ENCODE assay signal across 21 cellular contexts in genomic region chr11:44805596-44805995, GRCh38.
DNase-seq lines count a peak whose midpoint lies in the region; TF ChIP-seq lines count a peak whose summit lies in the region.
"Had no signal": no experiment of that assay in that cellular context is flagged by ENCODE, and none has a peak within 500 bp of the region (broad histone marks: within the 10 kb centered on the region; RNA-seq: fewer than 3 reads in every experiment).

No MANE protein-coding gene starts in this region.

- no peak overlapping the region for H3K9ac ChIP-seq in mesenchymal stem cell (ENCODE audit: low read length)

- no peaks in the 10 kb centered on the region for H3K9me3 ChIP-seq in mesenchymal stem cell (ENCODE audit: control insufficient read depth, low read length)
- no peaks in the 10 kb centered on the region for H3K9me3 ChIP-seq in tibial artery
- H3K9me3 ChIP-seq: psoas muscle had no signal

- H2BK12ac ChIP-seq in mesenchymal stem cell (ENCODE audit: low read length in 2 of 2) = no peak overlapping the region

- no peak overlapping the region for H3K14ac ChIP-seq in mesenchymal stem cell (ENCODE audit: low read length in 2 of 2)

- no peak for TF ChIP-seq CTCF in tibial artery (IDR thresholded peaks at IDR 0.05)

- DNase-seq in GM03348 (ENCODE audit: low spot score) = peak; percentile 35
- DNase-seq in SW480 (ENCODE audit: low spot score) = peak; percentile 17
- DNase-seq in mesenchymal stem cell = peak; percentile 36
- no peak for DNase-seq in tibial artery
- DNase-seq in DMS153 (lab: John Stamatoyannopoulos, UW) = no peak
- DNase-seq in HPDE6-E6E7 (ENCODE audit: extremely low spot score) = no peak
- no peak for DNase-seq in RKO (ENCODE audit: low spot score)
- DNase-seq: activated CD4-positive, alpha-beta T cell treated with anti-CD3 and anti-CD28 coated beads, Interleukin-2, amount 50 U/mL, for 4 hours; activated naive CD4-positive, alpha-beta T cell treated with Interleukin-2 at 50 U/mL for 16 hours; activated T-cell treated with anti-CD3 and anti-CD28 coated beads for 4 hours; anterior cingulate cortex; cerebellar nuclear complex; hypothalamus; NCI-H1417; NCI-H748 treated with DMSO at 0.1 percent for 48 hours; OCI-M1; psoas muscle; SHP77 treated with DMSO at 0.1 percent for 48 hours; stimulated activated CD4-positive, alpha-beta T cell treated with anti-CD3 and anti-CD28 coated beads, Interleukin-12 subunit alpha, Interleukin-12 subunit beta, amount 100 ng/mL, for 4 hours; T-helper 2 cell; WERI-Rb-1 had no signal

- H3K4me3 ChIP-seq in mesenchymal stem cell (ENCODE audit: insufficient read depth in 1 of 2, low read depth in 1 of 2, low read length in 2 of 2) = no peak overlapping the region
- no peak overlapping the region for H3K4me3 ChIP-seq in tibial artery
- H3K4me3 ChIP-seq: psoas muscle had no signal

- H2BK15ac ChIP-seq in mesenchymal stem cell (ENCODE audit: low read depth, poor library complexity, severe bottlenecking) = no peak overlapping the region

- H3K4me1 ChIP-seq in mesenchymal stem cell (ENCODE audit: control insufficient read depth, insufficient read depth, low read depth, low read length) (no peaks in the 10 kb centered on the region), tibial artery (peaks cover 0 to 34% (median 20%) of the 10 kb centered on the region in 4 donors)
- H3K4me1 ChIP-seq: psoas muscle had no signal

- no peak overlapping the region for H3K4ac ChIP-seq in mesenchymal stem cell (ENCODE audit: low read depth in 1 of 2, low read length in 2 of 2)

- H3K4me2 ChIP-seq in mesenchymal stem cell (ENCODE audit: low read length, poor library complexity, severe bottlenecking) = no peak overlapping the region

- H3K27me3 ChIP-seq in mesenchymal stem cell (ENCODE audit: control insufficient read depth in 1 of 2, insufficient read depth in 1 of 2, low read length in 2 of 2) = peaks cover 67 to 85% of the 10 kb centered on the region in 2 experiments
- no peaks in the 10 kb centered on the region for H3K27me3 ChIP-seq in tibial artery

- H4K8ac ChIP-seq in mesenchymal stem cell (ENCODE audit: low read length) = no peak overlapping the region

- H3K18ac ChIP-seq in mesenchymal stem cell (ENCODE audit: low read depth in 1 of 2, low read length in 2 of 2) = no peak overlapping the region

- no peak overlapping the region for H2BK120ac ChIP-seq in mesenchymal stem cell (ENCODE audit: low read depth, low read length)

- H4K91ac ChIP-seq in mesenchymal stem cell (ENCODE audit: low read length) = no peak overlapping the region

- no peak overlapping the region for H3K23ac ChIP-seq in mesenchymal stem cell (ENCODE audit: low read length in 2 of 2)

- 47% methylated on average over 6 of the region's 6 CpGs for WGBS in mesenchymal stem cell

- H2AK5ac ChIP-seq in mesenchymal stem cell (ENCODE audit: low read length, severe bottlenecking) = no peak overlapping the region

- no peaks in the 10 kb centered on the region for H3K79me1 ChIP-seq in mesenchymal stem cell (replicated peaks; ENCODE audit: low read length, poor library complexity, severe bottlenecking)

- H3K27ac ChIP-seq in mesenchymal stem cell (ENCODE audit: low read length, poor library complexity, severe bottlenecking) (no peak overlapping the region), tibial artery (peak overlapping the region; percentile 34 to 45)
- H3K27ac ChIP-seq: psoas muscle, WERI-Rb-1 had no signal

- intact Hi-C loops in tibial artery (cut with DNase I; ENCODE audit: low total_unique reads) = no loop called here

- H3K36me3 ChIP-seq in mesenchymal stem cell (ENCODE audit: control insufficient read depth in 1 of 2, insufficient read depth in 2 of 2, low read depth in 1 of 2, low read length in 2 of 2) (no peaks in the 10 kb centered on the region), tibial artery (no peaks in the 10 kb centered on the region)
- H3K36me3 ChIP-seq: WERI-Rb-1 had no signal

- no peak overlapping the region for H2BK5ac ChIP-seq in mesenchymal stem cell (ENCODE audit: low read depth, low read length, poor library complexity, severe bottlenecking)

- no peak overlapping the region for H2AFZ ChIP-seq in mesenchymal stem cell (ENCODE audit: low read depth, low read length)

Comparison
In these comparisons a context has a peak if more than half of its experiments do, and no peak if none do; other contexts are left out.
1. DNase-seq: peak in GM03348 (single experiment), SW480 (single experiment) and mesenchymal stem cell (single experiment); none in tibial artery (0 of 2), DMS153 (single experiment), HPDE6-E6E7 (single experiment) and RKO (single experiment).